ENCODE assay signal across 14 cellular contexts in genomic region chr11:62505784-62506145, GRCh38. TPM values are rescaled to one million over a fixed set of nuclear protein-coding genes. Genes with fewer than 3 reads are reported as not detected.
DNase-seq lines count a peak whose midpoint lies in the region; ATAC-seq, FAIRE-seq and TF ChIP-seq lines count a peak whose summit lies in the region.
"Had no signal": no experiment of that assay in that cellular context is flagged by ENCODE, and none has a peak within 500 bp of the region (broad histone marks: within the 10 kb centered on the region; RNA-seq: fewer than 3 reads in every experiment).

No MANE protein-coding gene starts in this region.

- H3K4me3 ChIP-seq in astrocyte (ENCODE audit: insufficient read depth, low read depth, low read length), result no peak overlapping the region
- H3K4me3 ChIP-seq in esophagus squamous epithelium, result peak overlapping the region; percentile 4 to 57 (median 39)
- no peak overlapping the region for H3K4me3 ChIP-seq in mucosa of descending colon

- H3K4me3 Mint-ChIP-seq in astrocyte (ENCODE audit: unreplicated experiment) (no peak overlapping the region), type B pancreatic cell (peak overlapping the region; percentile 64)
- H3K4me3 Mint-ChIP-seq: natural killer cell treated with Interleukin-12 subunit alpha and Interleukin-12 subunit beta and Interleukin-15 and Interleukin-18, amount 100 ng/mL, for 72 hours had no signal

- FAIRE-seq in astrocyte (lab: Jason Lieb, UNC), result no peak
- FAIRE-seq: colon had no signal

- TF ChIP-seq POLR2A in esophagus squamous epithelium (IDR thresholded peaks at IDR 0.05), result no peak

- H3K27me3 Mint-ChIP-seq in astrocyte (ENCODE audit: low read depth, unreplicated experiment), result peaks cover 12% of the 10 kb centered on the region
- H3K27me3 Mint-ChIP-seq in type B pancreatic cell, result peaks cover 10% of the 10 kb centered on the region

- H4K20me1 ChIP-seq in astrocyte (ENCODE audit: insufficient read depth, low read length), result no peaks in the 10 kb centered on the region

- H3K4me2 ChIP-seq in astrocyte (ENCODE audit: low read length), result peak overlapping the region; percentile 70

- H3K9me3 ChIP-seq in astrocyte (ENCODE audit: insufficient read depth, low read depth, low read length), result no peaks in the 10 kb centered on the region
- H3K9me3 ChIP-seq in esophagus squamous epithelium, result no peaks in the 10 kb centered on the region
- H3K9me3 ChIP-seq in mucosa of descending colon, result no peaks in the 10 kb centered on the region

- intact Hi-C loops in esophagus squamous epithelium (cut with DNase I), result no loop called here
- intact Hi-C loops in mucosa of descending colon (cut with DNase I, micrococcal nuclease), result loop anchor here (5.0 kb wide), 2 partner anchors 37 to 63 kb away; no protein-coding TSS in a partner anchor

- TF ChIP-seq CTCF in astrocyte (IDR thresholded peaks at IDR 0.05; ENCODE audit: insufficient read depth, low read depth, low read length) (no peak), esophagus squamous epithelium (IDR thresholded peaks at IDR 0.05) (no peak), mucosa of descending colon (IDR thresholded peaks at IDR 0.05) (no peak), type B pancreatic cell (conservative IDR thresholded peaks at IDR 0.05) (no peak)

- WGBS in esophagus squamous epithelium, 2 donors, result 31 to 41% methylated on average over 7 of the region's 15 CpGs

- ATAC-seq in mucosa of descending colon, result peak; percentile 27
- ATAC-seq: natural killer cell treated with Interleukin-12 subunit alpha and Interleukin-12 subunit beta and Interleukin-15 and Interleukin-18, amount 100 ng/mL, for 72 hours had no signal

- H3K9ac ChIP-seq in astrocyte (ENCODE audit: low read length), result no peak overlapping the region

- DNase-seq in astrocyte (ENCODE audit: low read depth) (no peak), esophagus squamous epithelium (lab: John Stamatoyannopoulos, UW) (no peak), mucosa of descending colon (no peak), type B pancreatic cell (ENCODE audit: extremely low spot score, unreplicated experiment) (no peak), GDM1 (lab: John Stamatoyannopoulos, UW) (no peak), DMS79 (lab: John Stamatoyannopoulos, UW) (no peak), inferior parietal cortex (ENCODE audit: extremely low spot score) (no peak)
- DNase-seq: activated CD4-positive, alpha-beta T cell treated with anti-CD3 and anti-CD28 coated beads, Interleukin-2, amount 50 U/mL, for 1 hour; activated effector memory CD4-positive, alpha-beta T cell treated with anti-CD3 and anti-CD28 coated beads, Interleukin-2, amount 50 U/mL, for 16 hours; GOT3; NCI-H2081; stimulated activated CD8-positive, alpha-beta memory T cell treated with anti-CD3 and anti-CD28 coated beads, Interleukin-4, amount 100 ng/mL, for 48 hours had no signal

- H3K79me2 ChIP-seq in astrocyte (ENCODE audit: insufficient read depth, low read length), result no peaks in the 10 kb centered on the region

- peaks cover 4% of the 10 kb centered on the region for H3K4me1 Mint-ChIP-seq in astrocyte (ENCODE audit: low read depth, unreplicated experiment)
- peaks cover 61% of the 10 kb centered on the region for H3K4me1 Mint-ChIP-seq in type B pancreatic cell (ENCODE audit: unreplicated experiment)

- H3K27ac ChIP-seq in astrocyte (ENCODE audit: low read depth, low read length), result no peak overlapping the region
- peak overlapping the region; percentile 51 to 97 (median 85) for H3K27ac ChIP-seq in esophagus squamous epithelium

- no peaks in the 10 kb centered on the region for H3K27me3 ChIP-seq in astrocyte (ENCODE audit: insufficient read depth, low read length)
- no peaks in the 10 kb centered on the region for H3K27me3 ChIP-seq in esophagus squamous epithelium

- H3K9me3 Mint-ChIP-seq in astrocyte (ENCODE audit: unreplicated experiment), result peaks cover 1% of the 10 kb centered on the region
- no peaks in the 10 kb centered on the region for H3K9me3 Mint-ChIP-seq in type B pancreatic cell
- H3K9me3 Mint-ChIP-seq: natural killer cell treated with Interleukin-12 subunit alpha and Interleukin-12 subunit beta and Interleukin-15 and Interleukin-18, amount 100 ng/mL, for 72 hours had no signal

- H3K4me1 ChIP-seq in astrocyte (ENCODE audit: insufficient read depth, low read length) (peaks cover 24% of the 10 kb centered on the region), esophagus squamous epithelium (peaks cover 41 to 97% (median 51%) of the 10 kb centered on the region in 3 donors), mucosa of descending colon (ENCODE audit: low read depth) (peaks cover 42% of the 10 kb centered on the region)

- H3K36me3 ChIP-seq in astrocyte (ENCODE audit: insufficient read depth, low read length) (no peaks in the 10 kb centered on the region), esophagus squamous epithelium (no peaks in the 10 kb centered on the region), mucosa of descending colon (ENCODE audit: low read depth) (no peaks in the 10 kb centered on the region)

- H3K36me3 Mint-ChIP-seq in astrocyte (ENCODE audit: low read depth, unreplicated experiment) (no peaks in the 10 kb centered on the region), type B pancreatic cell (no peaks in the 10 kb centered on the region)
- H3K36me3 Mint-ChIP-seq: natural killer cell treated with Interleukin-12 subunit alpha and Interleukin-12 subunit beta and Interleukin-15 and Interleukin-18, amount 100 ng/mL, for 72 hours had no signal

- H3K27ac Mint-ChIP-seq in astrocyte (ENCODE audit: unreplicated experiment) (no peak overlapping the region), type B pancreatic cell (peak overlapping the region; percentile 65)
- H3K27ac Mint-ChIP-seq: natural killer cell treated with Interleukin-12 subunit alpha and Interleukin-12 subunit beta and Interleukin-15 and Interleukin-18, amount 100 ng/mL, for 72 hours had no signal

- H2AFZ ChIP-seq in astrocyte (ENCODE audit: low read depth, low read length), result peak overlapping the region; percentile 38

RNA-seq across cellular contexts. Expression of gene AHNAK, which starts 40.8 kb away (rescaled TPM):
- total RNA-seq in astrocyte, result 305 and 378 TPM in 2 replicates
- total RNA-seq in esophagus squamous epithelium, result 1,000 to 10,000 TPM in 2 of 4 donors, 100 to 1,000 TPM in 2; 695 to 1,250 (median 954) TPM
- 1,000 to 10,000 TPM in 1 of 3 donors, 100 to 1,000 TPM in 2; 473 to 1,283 (median 535) TPM for total RNA-seq in mucosa of descending colon
- total RNA-seq in type B pancreatic cell (ENCODE audit: low replicate concordance), result 302 and 656 TPM in 2 replicates

Comparison
In these comparisons a context has a peak if more than half of its experiments do, and no peak if none do; other contexts are left out.
1. H3K4me3 ChIP-seq: peak in esophagus squamous epithelium (4 of 4); none in astrocyte (single experiment) and mucosa of descending colon (single experiment).